8 cellular contexts compared by ENCODE assay signal in the genomic region with DNA sequence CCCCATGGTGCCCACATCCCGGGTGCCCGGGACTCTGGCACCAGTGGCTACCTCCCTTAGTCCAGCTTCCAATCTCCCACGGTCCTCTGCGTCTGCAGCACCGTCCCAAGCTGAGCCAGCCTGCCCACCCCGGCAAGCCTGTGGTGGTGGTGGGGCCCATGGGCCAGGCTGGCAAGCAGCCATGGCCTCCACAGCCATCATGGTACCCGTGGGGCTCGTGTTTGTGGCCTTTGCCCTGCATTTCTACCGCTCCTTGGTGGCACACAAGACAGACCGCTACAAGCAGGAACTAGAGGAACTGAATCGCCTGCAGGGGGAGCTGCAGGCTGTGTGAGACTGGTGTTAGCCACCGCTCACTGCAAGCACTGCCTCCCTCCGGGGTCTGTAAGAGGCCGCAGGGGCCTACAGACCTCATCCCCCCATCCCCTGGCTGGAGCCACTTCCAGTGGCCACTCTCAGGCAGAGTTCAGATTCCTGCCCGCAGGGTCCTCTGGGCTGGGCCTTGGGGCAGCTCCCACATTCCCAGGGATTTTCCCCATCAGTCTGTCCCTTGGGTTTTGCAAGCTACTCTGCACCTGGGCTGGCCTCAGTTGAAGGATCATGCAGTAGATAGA. TPM values are rescaled to one million over a fixed set of nuclear protein-coding genes. Genes with fewer than 3 reads are reported as not detected.
A peak's percentile ranks its signal among the peaks of the same experiment; 100 is the strongest.
DNase-seq lines count a peak whose midpoint lies in the region; ATAC-seq and TF ChIP-seq lines count a peak whose summit lies in the region.

No MANE protein-coding gene starts in this region.

- DNase-seq in CD4-positive, alpha-beta memory T cell = peak; percentile 54 to 71 (median 59)
- DNase-seq in NOMO-1 (lab: John Stamatoyannopoulos, UW; ENCODE audit: unreplicated experiment in 2 of 2) = peak; percentile 41 to 67
- DNase-seq in activated CD8-positive, alpha-beta memory T cell treated with anti-CD3 and anti-CD28 coated beads, Interleukin-2, amount 10 ng/mL, durations not matched to agents 7 days and 5 days = peak; percentile 82
- DNase-seq in epidermal melanocyte (ENCODE audit: insufficient read length, low spot score) = peak; percentile 14
- peak; percentile 80 for DNase-seq in neural crest cell (ENCODE audit: low read depth, low spot score)
- peak in 1 of 2 donors; percentile 75 for DNase-seq in tibial artery

- H3K27ac Mint-ChIP-seq in CD4-positive, alpha-beta memory T cell = peak overlapping the region in 3 of 7 donors; percentile 31 to 73 (median 35)
- no peak overlapping the region for H3K27ac Mint-ChIP-seq in activated CD8-positive, alpha-beta memory T cell treated with anti-CD3 and anti-CD28 coated beads, Interleukin-2, amount 10 ng/mL, durations not matched to agents 7 days and 5 days
- no peak overlapping the region for H3K27ac Mint-ChIP-seq in neural crest cell (ENCODE audit: unreplicated experiment)

- H3K4me1 ChIP-seq in CD4-positive, alpha-beta memory T cell (ENCODE audit: insufficient read depth, low read length) = peaks cover 32% of the 10 kb centered on the region
- H3K4me1 ChIP-seq in tibial artery = peaks cover 0 to 66% (median 51%) of the 10 kb centered on the region in 4 donors

- H3K4me3 ChIP-seq in CD4-positive, alpha-beta memory T cell (ENCODE audit: low read length in 2 of 2) = no peak overlapping the region
- H3K4me3 ChIP-seq in tibial artery = no peak overlapping the region

- peak; percentile 27 for ATAC-seq in HG03565 (IDR thresholded peaks at IDR 0.05; ENCODE audit: unreplicated experiment)
- ATAC-seq in activated CD8-positive, alpha-beta memory T cell treated with anti-CD3 and anti-CD28 coated beads, Interleukin-2, amount 10 ng/mL, durations not matched to agents 7 days and 5 days = peak; percentile 23
- no peak for ATAC-seq in HG02763 (IDR thresholded peaks at IDR 0.05; ENCODE audit: unreplicated experiment)

- H3K9me3 Mint-ChIP-seq in CD4-positive, alpha-beta memory T cell = peaks cover 0 to 4% (median 0%) of the 10 kb centered on the region in 8 donors
- H3K9me3 Mint-ChIP-seq in activated CD8-positive, alpha-beta memory T cell treated with anti-CD3 and anti-CD28 coated beads, Interleukin-2, amount 10 ng/mL, durations not matched to agents 7 days and 5 days (ENCODE audit: low read depth) = no peaks in the 10 kb centered on the region
- no peaks in the 10 kb centered on the region for H3K9me3 Mint-ChIP-seq in neural crest cell

- no peaks in the 10 kb centered on the region for H3K9me3 ChIP-seq in CD4-positive, alpha-beta memory T cell (ENCODE audit: control insufficient read depth in 1 of 2, low read length in 2 of 2)
- H3K9me3 ChIP-seq in tibial artery = no peaks in the 10 kb centered on the region

- peaks cover 13 to 41% (median 27%) of the 10 kb centered on the region in 4 donors for H3K4me1 Mint-ChIP-seq in CD4-positive, alpha-beta memory T cell
- H3K4me1 Mint-ChIP-seq in activated CD8-positive, alpha-beta memory T cell treated with anti-CD3 and anti-CD28 coated beads, Interleukin-2, amount 10 ng/mL, durations not matched to agents 7 days and 5 days = peaks cover 35% of the 10 kb centered on the region
- peaks cover 27% of the 10 kb centered on the region for H3K4me1 Mint-ChIP-seq in neural crest cell

- POLR2A ChIA-PET in CD4-positive, alpha-beta memory T cell (lab: Charles Lee; ENCODE audit: partially characterized antibody) = interaction anchor here (1.0 to 1.6 kb wide), 4 partner anchors 12 to 491 kb away, joined by 3 to 9 read pairs (median 5); no protein-coding TSS in a partner anchor

- H3K27me3 Mint-ChIP-seq in CD4-positive, alpha-beta memory T cell = peaks cover 0 to 4% of the 10 kb centered on the region in 2 donors
- H3K27me3 Mint-ChIP-seq in activated CD8-positive, alpha-beta memory T cell treated with anti-CD3 and anti-CD28 coated beads, Interleukin-2, amount 10 ng/mL, durations not matched to agents 7 days and 5 days = no peaks in the 10 kb centered on the region
- H3K27me3 Mint-ChIP-seq in neural crest cell (ENCODE audit: low read depth) = peaks cover 8% of the 10 kb centered on the region

- TF ChIP-seq CTCF in neural crest cell (conservative IDR thresholded peaks at IDR 0.05) (peak; percentile 77), tibial artery (IDR thresholded peaks at IDR 0.05) (peak; percentile 28 to 57)

- H3K36me3 ChIP-seq in CD4-positive, alpha-beta memory T cell (ENCODE audit: insufficient read depth, low read length) = no peaks in the 10 kb centered on the region
- H3K36me3 ChIP-seq in tibial artery = peaks cover 0 to 12% (median 0%) of the 10 kb centered on the region in 3 donors

- H3K27ac ChIP-seq in CD4-positive, alpha-beta memory T cell (ENCODE audit: low read depth, low read length) = no peak overlapping the region
- H3K27ac ChIP-seq in tibial artery = peak overlapping the region in 1 of 2 donors; percentile 27

- CTCF ChIA-PET in CD4-positive, alpha-beta memory T cell (lab: Charles Lee; ENCODE audit: partially characterized antibody) = interaction anchor here (0.7 to 5.9 kb wide), 12 partner anchors 12 to 915 kb away, joined by 3 to 65 read pairs (median 4); a partner anchor contains a TSS
- CTCF ChIA-PET in activated CD8-positive, alpha-beta memory T cell treated with anti-CD3 and anti-CD28 coated beads, Interleukin-2, amount 10 ng/mL, durations not matched to agents 7 days and 5 days (lab: Charles Lee) = interaction anchor here (0.6 to 3.9 kb wide), 25 partner anchors 8 to 915 kb away, joined by 3 to 21 read pairs (median 3); a partner anchor contains a TSS

- H3K27me3 ChIP-seq in CD4-positive, alpha-beta memory T cell (ENCODE audit: insufficient read depth, low read length) = no peaks in the 10 kb centered on the region
- H3K27me3 ChIP-seq in tibial artery = no peaks in the 10 kb centered on the region

- intact Hi-C loops in CD4-positive, alpha-beta memory T cell (cut with micrococcal nuclease) = loop anchor here (2.0 to 10.0 kb wide), 2 partner anchors 489 to 911 kb away; a partner anchor contains a TSS
- intact Hi-C loops in tibial artery (cut with DNase I; ENCODE audit: low total_unique reads) = no loop called here

- H3K36me3 Mint-ChIP-seq in CD4-positive, alpha-beta memory T cell = peaks cover 0 to 14% of the 10 kb centered on the region in 2 donors
- H3K36me3 Mint-ChIP-seq in activated CD8-positive, alpha-beta memory T cell treated with anti-CD3 and anti-CD28 coated beads, Interleukin-2, amount 10 ng/mL, durations not matched to agents 7 days and 5 days = no peaks in the 10 kb centered on the region
- no peaks in the 10 kb centered on the region for H3K36me3 Mint-ChIP-seq in neural crest cell (ENCODE audit: low read depth)

- peak overlapping the region in 1 of 8 donors; percentile 52 for H3K4me3 Mint-ChIP-seq in CD4-positive, alpha-beta memory T cell
- H3K4me3 Mint-ChIP-seq in activated CD8-positive, alpha-beta memory T cell treated with anti-CD3 and anti-CD28 coated beads, Interleukin-2, amount 10 ng/mL, durations not matched to agents 7 days and 5 days = no peak overlapping the region
- H3K4me3 Mint-ChIP-seq in neural crest cell = peak overlapping the region; percentile 84

RNA-seq across cellular contexts. Expression of a gene that starts 3.9 kb away (rescaled TPM):
- total RNA-seq in CD4-positive, alpha-beta memory T cell = 10 to 100 TPM; 32.1 to 33.2 TPM
- 1 to 10 TPM in 1 of 2 donors, not detected in 1; 5.6 TPM for polyA plus RNA-seq in CD4-positive, alpha-beta memory T cell
- total RNA-seq in activated CD8-positive, alpha-beta memory T cell treated with anti-CD3 and anti-CD28 coated beads, Interleukin-2, amount 10 ng/mL, durations not matched to agents 7 days and 5 days = 10 to 100 TPM; 23.9 to 26.4 TPM
- 33.4 and 35.2 TPM in 2 replicates for total RNA-seq in neural crest cell

RNA-seq across cellular contexts. Expression of a gene that starts 4.8 kb away (rescaled TPM):
- total RNA-seq in CD4-positive, alpha-beta memory T cell = 10 to 100 TPM; 19.3 to 22.0 TPM
- 10 to 100 TPM; 16.2 to 17.5 TPM for polyA plus RNA-seq in CD4-positive, alpha-beta memory T cell
- total RNA-seq in activated CD8-positive, alpha-beta memory T cell treated with anti-CD3 and anti-CD28 coated beads, Interleukin-2, amount 10 ng/mL, durations not matched to agents 7 days and 5 days = 10 to 100 TPM; 19.5 to 20.5 TPM
- 7.7 and 8.0 TPM in 2 replicates for total RNA-seq in neural crest cell

RNA-seq across cellular contexts. Expression of a gene that starts 30.2 kb away (rescaled TPM):
- 10 to 100 TPM; 15.6 to 15.8 TPM for total RNA-seq in CD4-positive, alpha-beta memory T cell
- under 1 TPM in 1 of 2 donors, not detected in 1; 0.16 TPM for polyA plus RNA-seq in CD4-positive, alpha-beta memory T cell
- 10 to 100 TPM; 26.1 to 29.2 TPM for total RNA-seq in activated CD8-positive, alpha-beta memory T cell treated with anti-CD3 and anti-CD28 coated beads, Interleukin-2, amount 10 ng/mL, durations not matched to agents 7 days and 5 days
- 78.1 and 84.7 TPM in 2 replicates for total RNA-seq in neural crest cell

RNA-seq across cellular contexts. Expression of a gene that starts 31.4 kb away (rescaled TPM):
- total RNA-seq in CD4-positive, alpha-beta memory T cell = 1 to 10 TPM; 3.6 to 4.3 TPM
- polyA plus RNA-seq in CD4-positive, alpha-beta memory T cell = 1 to 10 TPM in 1 of 2 donors, under 1 TPM in 1; 0.08 to 1.2 TPM
- 1 to 10 TPM; 6.6 to 9.7 TPM for total RNA-seq in activated CD8-positive, alpha-beta memory T cell treated with anti-CD3 and anti-CD28 coated beads, Interleukin-2, amount 10 ng/mL, durations not matched to agents 7 days and 5 days
- total RNA-seq in neural crest cell = 1.9 and 2.3 TPM in 2 replicates

RNA-seq across cellular contexts. Expression of a gene that starts 56.8 kb away (rescaled TPM):
- total RNA-seq in CD4-positive, alpha-beta memory T cell = 1 to 10 TPM; 1.5 to 2.4 TPM
- not detected for polyA plus RNA-seq in CD4-positive, alpha-beta memory T cell
- 1 to 10 TPM; 3.5 to 3.6 TPM for total RNA-seq in activated CD8-positive, alpha-beta memory T cell treated with anti-CD3 and anti-CD28 coated beads, Interleukin-2, amount 10 ng/mL, durations not matched to agents 7 days and 5 days
- 12.1 and 14.1 TPM in 2 replicates for total RNA-seq in neural crest cell
